In the genomic region with DNA sequence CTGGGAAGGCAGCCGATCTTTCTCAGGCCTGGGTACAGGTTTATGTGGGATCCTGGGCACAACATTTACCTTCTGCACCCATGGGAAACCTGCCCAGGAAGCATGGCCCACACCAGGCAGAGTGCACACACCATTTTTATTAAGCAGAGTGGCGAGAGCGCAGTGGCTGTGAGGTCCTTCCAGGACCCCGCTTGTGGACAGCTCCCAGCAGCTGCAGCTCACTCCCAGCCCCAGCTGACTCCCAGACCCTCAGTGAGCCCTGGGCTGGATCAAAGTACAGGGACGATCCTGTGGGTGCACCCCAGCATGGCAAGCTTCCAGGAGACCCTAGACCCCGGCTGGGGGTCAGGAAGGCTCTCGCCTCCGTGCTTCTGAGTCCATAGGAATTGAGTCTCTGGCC, we compare ENCODE assay signal across 1 cellular context.
TF ChIP-seq lines count a peak whose summit lies in the region.

No MANE protein-coding gene starts in this region.

TF ChIP-seq in HepG2, 621 proteins besides CTCF, POLR2A, EP300 and RAD21 (continued from another document and continues in another):
- TF ChIP-seq ZBTB26 (CRISPR knock-in tag; IDR thresholded peaks at IDR 0.05; ENCODE audit: borderline replicate concordance) (no peak), PHB2 (IDR thresholded peaks at IDR 0.05; ENCODE audit: partially characterized antibody) (no peak), ZNF30 (CRISPR knock-in tag; IDR thresholded peaks at IDR 0.05) (no peak), ZNF878 (CRISPR knock-in tag; IDR thresholded peaks at IDR 0.05) (no peak), ZNF788 (CRISPR knock-in tag; IDR thresholded peaks at IDR 0.05; ENCODE audit: borderline replicate concordance) (no peak), ATM (IDR thresholded peaks at IDR 0.05; ENCODE audit: borderline replicate concordance) (no peak), NR1H2 (CRISPR knock-in tag; IDR thresholded peaks at IDR 0.05; ENCODE audit: borderline replicate concordance, low read depth) (no peak), MATR3 (CRISPR knock-in tag; IDR thresholded peaks at IDR 0.05) (no peak), ZNF883 (CRISPR knock-in tag; IDR thresholded peaks at IDR 0.05; ENCODE audit: not compliant biosample characterization) (no peak), ZNF605 (CRISPR knock-in tag; IDR thresholded peaks at IDR 0.05) (no peak), MTF1 (CRISPR knock-in tag; IDR thresholded peaks at IDR 0.05) (no peak; the same call in 1 of the 2 replicates), PAF1 (CRISPR knock-in tag; IDR thresholded peaks at IDR 0.05) (no peak), ZNF644 (CRISPR knock-in tag; IDR thresholded peaks at IDR 0.05; ENCODE audit: low read depth) (no peak), ZBTB43 (CRISPR knock-in tag; conservative IDR thresholded peaks at IDR 0.05) (no peak; the same call in 1 of the 2 replicates), ZNF724P (CRISPR knock-in tag; IDR thresholded peaks at IDR 0.05; ENCODE audit: borderline replicate concordance) (no peak), ZNF430 (CRISPR knock-in tag; IDR thresholded peaks at IDR 0.05) (0 out of 2 replicates have a peak, but pooled peaks have one; percentile 40), NBN (conservative IDR thresholded peaks at IDR 0.05) (no peak), PRDM10 (CRISPR knock-in tag; IDR thresholded peaks at IDR 0.05; ENCODE audit: low read depth) (no peak), CBX1 (IDR thresholded peaks at IDR 0.05; ENCODE audit: low read depth) (no peak), USF2 (IDR thresholded peaks at IDR 0.05; ENCODE audit: low read depth, low read length) (no peak), USF2 (CRISPR knock-in tag; IDR thresholded peaks at IDR 0.05; ENCODE audit: borderline replicate concordance) (no peak), KDM3A (CRISPR knock-in tag; IDR thresholded peaks at IDR 0.05; ENCODE audit: low read depth) (no peak), SRSF4 (IDR thresholded peaks at IDR 0.05; ENCODE audit: low read depth, low read length, poor library complexity, severe bottlenecking) (no peak), ZNF761 (CRISPR knock-in tag; conservative IDR thresholded peaks at IDR 0.05) (no peak), NFE2L1 (CRISPR knock-in tag; IDR thresholded peaks at IDR 0.05; ENCODE audit: borderline replicate concordance) (no peak), MLXIP (CRISPR knock-in tag; IDR thresholded peaks at IDR 0.05; ENCODE audit: borderline replicate concordance) (no peak), NRL (CRISPR knock-in tag; IDR thresholded peaks at IDR 0.05; ENCODE audit: borderline replicate concordance) (no peak)
- TF ChIP-seq, protein P1, sequence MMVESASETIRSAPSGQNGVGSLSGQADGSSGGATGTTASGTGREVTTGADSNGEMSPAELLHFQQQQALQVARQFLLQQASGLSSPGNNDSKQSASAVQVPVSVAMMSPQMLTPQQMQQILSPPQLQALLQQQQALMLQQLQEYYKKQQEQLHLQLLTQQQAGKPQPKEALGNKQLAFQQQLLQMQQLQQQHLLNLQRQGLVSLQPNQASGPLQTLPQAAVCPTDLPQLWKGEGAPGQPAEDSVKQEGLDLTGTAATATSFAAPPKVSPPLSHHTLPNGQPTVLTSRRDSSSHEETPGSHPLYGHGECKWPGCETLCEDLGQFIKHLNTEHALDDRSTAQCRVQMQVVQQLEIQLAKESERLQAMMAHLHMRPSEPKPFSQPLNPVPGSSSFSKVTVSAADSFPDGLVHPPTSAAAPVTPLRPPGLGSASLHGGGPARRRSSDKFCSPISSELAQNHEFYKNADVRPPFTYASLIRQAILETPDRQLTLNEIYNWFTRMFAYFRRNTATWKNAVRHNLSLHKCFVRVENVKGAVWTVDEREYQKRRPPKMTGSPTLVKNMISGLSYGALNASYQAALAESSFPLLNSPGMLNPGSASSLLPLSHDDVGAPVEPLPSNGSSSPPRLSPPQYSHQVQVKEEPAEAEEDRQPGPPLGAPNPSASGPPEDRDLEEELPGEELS (CRISPR knock-in tag; IDR thresholded peaks at IDR 0.05): no peak
- TF ChIP-seq, protein P2, sequence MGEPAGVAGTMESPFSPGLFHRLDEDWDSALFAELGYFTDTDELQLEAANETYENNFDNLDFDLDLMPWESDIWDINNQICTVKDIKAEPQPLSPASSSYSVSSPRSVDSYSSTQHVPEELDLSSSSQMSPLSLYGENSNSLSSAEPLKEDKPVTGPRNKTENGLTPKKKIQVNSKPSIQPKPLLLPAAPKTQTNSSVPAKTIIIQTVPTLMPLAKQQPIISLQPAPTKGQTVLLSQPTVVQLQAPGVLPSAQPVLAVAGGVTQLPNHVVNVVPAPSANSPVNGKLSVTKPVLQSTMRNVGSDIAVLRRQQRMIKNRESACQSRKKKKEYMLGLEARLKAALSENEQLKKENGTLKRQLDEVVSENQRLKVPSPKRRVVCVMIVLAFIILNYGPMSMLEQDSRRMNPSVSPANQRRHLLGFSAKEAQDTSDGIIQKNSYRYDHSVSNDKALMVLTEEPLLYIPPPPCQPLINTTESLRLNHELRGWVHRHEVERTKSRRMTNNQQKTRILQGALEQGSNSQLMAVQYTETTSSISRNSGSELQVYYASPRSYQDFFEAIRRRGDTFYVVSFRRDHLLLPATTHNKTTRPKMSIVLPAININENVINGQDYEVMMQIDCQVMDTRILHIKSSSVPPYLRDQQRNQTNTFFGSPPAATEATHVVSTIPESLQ (CRISPR knock-in tag; conservative IDR thresholded peaks at IDR 0.05): no peak
- TF ChIP-seq, protein P3, sequence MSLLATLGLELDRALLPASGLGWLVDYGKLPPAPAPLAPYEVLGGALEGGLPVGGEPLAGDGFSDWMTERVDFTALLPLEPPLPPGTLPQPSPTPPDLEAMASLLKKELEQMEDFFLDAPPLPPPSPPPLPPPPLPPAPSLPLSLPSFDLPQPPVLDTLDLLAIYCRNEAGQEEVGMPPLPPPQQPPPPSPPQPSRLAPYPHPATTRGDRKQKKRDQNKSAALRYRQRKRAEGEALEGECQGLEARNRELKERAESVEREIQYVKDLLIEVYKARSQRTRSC (CRISPR knock-in tag; IDR thresholded peaks at IDR 0.05; ENCODE audit: low read depth): 0 out of 2 replicates have a peak, but pooled peaks have one; percentile 79
- TF ChIP-seq, protein P4, sequence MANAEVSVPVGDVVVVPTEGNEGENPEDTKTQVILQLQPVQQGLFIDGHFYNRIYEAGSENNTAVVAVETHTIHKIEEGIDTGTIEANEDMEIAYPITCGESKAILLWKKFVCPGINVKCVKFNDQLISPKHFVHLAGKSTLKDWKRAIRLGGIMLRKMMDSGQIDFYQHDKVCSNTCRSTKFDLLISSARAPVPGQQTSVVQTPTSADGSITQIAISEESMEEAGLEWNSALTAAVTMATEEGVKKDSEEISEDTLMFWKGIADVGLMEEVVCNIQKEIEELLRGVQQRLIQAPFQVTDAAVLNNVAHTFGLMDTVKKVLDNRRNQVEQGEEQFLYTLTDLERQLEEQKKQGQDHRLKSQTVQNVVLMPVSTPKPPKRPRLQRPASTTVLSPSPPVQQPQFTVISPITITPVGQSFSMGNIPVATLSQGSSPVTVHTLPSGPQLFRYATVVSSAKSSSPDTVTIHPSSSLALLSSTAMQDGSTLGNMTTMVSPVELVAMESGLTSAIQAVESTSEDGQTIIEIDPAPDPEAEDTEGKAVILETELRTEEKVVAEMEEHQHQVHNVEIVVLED (CRISPR knock-in tag; IDR thresholded peaks at IDR 0.05; ENCODE audit: borderline replicate concordance): no peak
- TF ChIP-seq, protein P5, sequence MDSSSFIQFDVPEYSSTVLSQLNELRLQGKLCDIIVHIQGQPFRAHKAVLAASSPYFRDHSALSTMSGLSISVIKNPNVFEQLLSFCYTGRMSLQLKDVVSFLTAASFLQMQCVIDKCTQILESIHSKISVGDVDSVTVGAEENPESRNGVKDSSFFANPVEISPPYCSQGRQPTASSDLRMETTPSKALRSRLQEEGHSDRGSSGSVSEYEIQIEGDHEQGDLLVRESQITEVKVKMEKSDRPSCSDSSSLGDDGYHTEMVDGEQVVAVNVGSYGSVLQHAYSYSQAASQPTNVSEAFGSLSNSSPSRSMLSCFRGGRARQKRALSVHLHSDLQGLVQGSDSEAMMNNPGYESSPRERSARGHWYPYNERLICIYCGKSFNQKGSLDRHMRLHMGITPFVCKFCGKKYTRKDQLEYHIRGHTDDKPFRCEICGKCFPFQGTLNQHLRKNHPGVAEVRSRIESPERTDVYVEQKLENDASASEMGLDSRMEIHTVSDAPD (CRISPR knock-in tag; IDR thresholded peaks at IDR 0.05): no peak
